21 cellular contexts compared by ENCODE assay signal in genomic region chr9:76528056-76528455, GRCh38.
DNase-seq lines count a peak whose midpoint lies in the region; ATAC-seq and TF ChIP-seq lines count a peak whose summit lies in the region.
"Had no signal": no experiment of that assay in that cellular context is flagged by ENCODE, and none has a peak within 500 bp of the region (broad histone marks: within the 10 kb centered on the region; RNA-seq: fewer than 3 reads in every experiment).

No MANE protein-coding gene starts in this region.

- CTCF ChIA-PET in SK-N-SH (lab: Yijun Ruan, JAX), result interaction anchor here (0.6 to 1.7 kb wide), 2 partner anchors 225 to 649 kb away, joined by 3 read pairs; partner anchors contain the start of gene VPS13A

- no peaks in the 10 kb centered on the region for H3K4me1 ChIP-seq in SK-N-SH (ENCODE audit: control insufficient read depth in 1 of 2, insufficient read depth in 2 of 2, low read depth in 1 of 2, low read length in 1 of 2)

- DNase-seq in AG09319 (ENCODE audit: extremely low read depth, low read depth) (peak; percentile 38), GM04504 (ENCODE audit: low read depth) (peak; percentile 66), SK-N-SH (no peak), fibroblast of mammary gland (ENCODE audit: low read depth) (peak; percentile 89), MG63 (no peak)
- no peak for DNase-seq in activated CD8-positive, alpha-beta memory T cell treated with anti-CD3 and anti-CD28 coated beads, Interleukin-2, amount 50 U/mL, for 48 hours
- DNase-seq in stimulated activated CD4-positive, alpha-beta T cell treated with anti-CD3 and anti-CD28 coated beads, Interleukin-4, amount 100 ng/mL, for 24 hours, result no peak
- DNase-seq: C1 segment of cervical spinal cord; CD8-positive, alpha-beta T cell; GDM1; GOT3; HCEC 1CT; NCI-H1417; NCI-H1694 treated with DMSO at 0.1 percent for 48 hours; NCI-H2081 treated with DMSO at 0.1 percent for 48 hours; NCI-H446; NCI-H526 treated with DMSO at 0.1 percent for 48 hours; OCI-M1 had no signal

- no peaks in the 10 kb centered on the region for H3K9me3 ChIP-seq in SK-N-SH
- H3K9me3 ChIP-seq in MG63, result no peaks in the 10 kb centered on the region
- H3K9me3 ChIP-seq: SJSA1 had no signal

- peaks cover 56% of the 10 kb centered on the region; the same call in 1 of the 2 replicates for H3K27me3 ChIP-seq in SK-N-SH (ENCODE audit: insufficient read depth)
- H3K27me3 ChIP-seq in MG63, result no peaks in the 10 kb centered on the region
- H3K27me3 ChIP-seq: SJSA1 had no signal

- no peak for ATAC-seq in HG02885 (IDR thresholded peaks at IDR 0.05; ENCODE audit: poor library complexity, unreplicated experiment)
- ATAC-seq: CD8-positive, alpha-beta T cell; Right ventricle myocardium inferior had no signal

- WGBS in SK-N-SH (ENCODE audit: low lambda C conversion rate), result 4% methylated on average over 6 of the region's 7 CpGs

- no peak overlapping the region for H3K27ac ChIP-seq in SK-N-SH (ENCODE audit: low read depth in 2 of 2, low read length in 1 of 2)
- H3K27ac ChIP-seq: SJSA1 had no signal

- TF ChIP-seq EP300 in SK-N-SH (IDR thresholded peaks at IDR 0.05; ENCODE audit: borderline replicate concordance in 1 of 2, low read depth in 1 of 2, low read length in 1 of 2), result no peak

- TF ChIP-seq RAD21 in SK-N-SH (IDR thresholded peaks at IDR 0.05; ENCODE audit: low read length), result no peak

- H3K9ac ChIP-seq in SK-N-SH, result no peak overlapping the region

- no peaks in the 10 kb centered on the region for H3K36me3 ChIP-seq in SK-N-SH (replicated peaks in 1 of 2; ENCODE audit: control insufficient read depth in 1 of 2, insufficient read depth in 2 of 2, low read length in 1 of 2)
- no peaks in the 10 kb centered on the region for H3K36me3 ChIP-seq in MG63
- H3K36me3 ChIP-seq: SJSA1 had no signal

- H2AFZ ChIP-seq in SK-N-SH (ENCODE audit: low read depth), result no peak overlapping the region

- no peaks in the 10 kb centered on the region for H4K20me1 ChIP-seq in SK-N-SH (ENCODE audit: insufficient read depth)

- H3F3A ChIP-seq in SK-N-SH (replicated peaks; ENCODE audit: insufficient read depth), result no peaks in the 10 kb centered on the region

- H3K4me3 ChIP-seq in SK-N-SH (ENCODE audit: low read depth in 2 of 2, low read length in 1 of 2) (no peak overlapping the region), fibroblast of mammary gland (ENCODE audit: control insufficient read depth, low read depth, low read length) (no peak overlapping the region), MG63 (no peak overlapping the region)
- H3K4me3 ChIP-seq: SJSA1 had no signal

- no peaks in the 10 kb centered on the region for H3K9me2 ChIP-seq in SK-N-SH

- TF ChIP-seq CTCF in AG09319 (IDR thresholded peaks at IDR 0.05; ENCODE audit: low read depth, low read length) (no peak), SK-N-SH (IDR thresholded peaks at IDR 0.05) (no peak), fibroblast of mammary gland (conservative IDR thresholded peaks at IDR 0.05; ENCODE audit: control insufficient read depth, insufficient read depth, low read depth, low read length) (no peak)

- H3K79me2 ChIP-seq in SK-N-SH (ENCODE audit: insufficient read depth), result no peaks in the 10 kb centered on the region

- H3K4me2 ChIP-seq in SK-N-SH, result 0 out of 2 replicates have a peak overlapping the region, but pooled peaks have one; percentile 7

- POLR2A ChIA-PET in SK-N-SH (lab: Yijun Ruan, JAX), result no interaction called here

TF ChIP-seq in SK-N-SH, 30 proteins besides CTCF, POLR2A, EP300 and RAD21:
- TF ChIP-seq, protein P1, sequence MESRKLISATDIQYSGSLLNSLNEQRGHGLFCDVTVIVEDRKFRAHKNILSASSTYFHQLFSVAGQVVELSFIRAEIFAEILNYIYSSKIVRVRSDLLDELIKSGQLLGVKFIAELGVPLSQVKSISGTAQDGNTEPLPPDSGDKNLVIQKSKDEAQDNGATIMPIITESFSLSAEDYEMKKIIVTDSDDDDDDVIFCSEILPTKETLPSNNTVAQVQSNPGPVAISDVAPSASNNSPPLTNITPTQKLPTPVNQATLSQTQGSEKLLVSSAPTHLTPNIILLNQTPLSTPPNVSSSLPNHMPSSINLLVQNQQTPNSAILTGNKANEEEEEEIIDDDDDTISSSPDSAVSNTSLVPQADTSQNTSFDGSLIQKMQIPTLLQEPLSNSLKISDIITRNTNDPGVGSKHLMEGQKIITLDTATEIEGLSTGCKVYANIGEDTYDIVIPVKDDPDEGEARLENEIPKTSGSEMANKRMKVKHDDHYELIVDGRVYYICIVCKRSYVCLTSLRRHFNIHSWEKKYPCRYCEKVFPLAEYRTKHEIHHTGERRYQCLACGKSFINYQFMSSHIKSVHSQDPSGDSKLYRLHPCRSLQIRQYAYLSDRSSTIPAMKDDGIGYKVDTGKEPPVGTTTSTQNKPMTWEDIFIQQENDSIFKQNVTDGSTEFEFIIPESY (IDR thresholded peaks at IDR 0.05; ENCODE audit: borderline replicate concordance, low read depth), result no peak
- TF ChIP-seq RCOR1 (IDR thresholded peaks at IDR 0.05; ENCODE audit: low read length) (no peak), RFX5 (IDR thresholded peaks at IDR 0.05; ENCODE audit: low read length) (no peak), NFIC (IDR thresholded peaks at IDR 0.05; ENCODE audit: borderline replicate concordance) (no peak), TCF12 (IDR thresholded peaks at IDR 0.05) (peak; percentile 90), MEF2A (IDR thresholded peaks at IDR 0.05; ENCODE audit: borderline replicate concordance, low read depth) (no peak), FOSL2 (IDR thresholded peaks at IDR 0.05; ENCODE audit: borderline replicate concordance, low read depth) (no peak)

Comparison
In these comparisons a context has a peak if more than half of its experiments do, and no peak if none do; other contexts are left out.
1. DNase-seq: peak in AG09319 (single experiment), GM04504 (single experiment) and fibroblast of mammary gland (single experiment); none in SK-N-SH (single experiment), activated CD8-positive, alpha-beta memory T cell treated with anti-CD3 and anti-CD28 coated beads, Interleukin-2, amount 50 U/mL, for 48 hours (single experiment), MG63 (single experiment) and stimulated activated CD4-positive, alpha-beta T cell treated with anti-CD3 and anti-CD28 coated beads, Interleukin-4, amount 100 ng/mL, for 24 hours (single experiment).